8 cellular contexts compared by ENCODE assay signal in genomic region chr12:52020539-52021336, GRCh38. TPM values are rescaled to one million over a fixed set of nuclear protein-coding genes. Genes with fewer than 3 reads are reported as not detected.
DNase-seq lines count a peak whose midpoint lies in the region; ATAC-seq and TF ChIP-seq lines count a peak whose summit lies in the region.

No MANE protein-coding gene starts in this region.

- peaks cover 3% of the 10 kb centered on the region for H3K27me3 Mint-ChIP-seq in T-helper 2 cell treated with Interferon-gamma antibody and Interleukin-4, amounts not matched to agents 5 μg/mL and 100 μg/mL, for 36 hours (ENCODE audit: low read depth)

- TF ChIP-seq CTCF in A673 (conservative IDR thresholded peaks at IDR 0.05; ENCODE audit: low read depth, low read length) (peak; percentile 71), GM12872 (IDR thresholded peaks at IDR 0.05; ENCODE audit: insufficient read depth, low read depth, low read length) (peak; percentile 91)

- in situ Hi-C loops in T47D (cut with HindIII; ENCODE audit: low pct_unique_long_range_greater_than_20kb, low sequenced_read_pairs) = no loop called here

- DNase-seq in A673 (ENCODE audit: low spot score) (peak; percentile 73), MV-4-11 (lab: John Stamatoyannopoulos, UW) (peak; percentile 72), T47D (ENCODE audit: low read depth in 1 of 2, low spot score in 1 of 2) (peak; percentile 68 to 81), left lobe of liver (ENCODE audit: low spot score) (no peak)
- peak; percentile 44 for DNase-seq in T-helper 2 cell treated with Interferon-gamma antibody and Interleukin-4, amounts not matched to agents 5 μg/mL and 100 μg/mL, for 36 hours (ENCODE audit: low spot score)
- peak; percentile 41 to 69 (median 53) for DNase-seq in stimulated activated naive CD4-positive, alpha-beta T cell (lab: John Stamatoyannopoulos, UW)

- H3K9me3 ChIP-seq in A673 (ENCODE audit: low read depth, low read length, poor library complexity, severe bottlenecking) = no peaks in the 10 kb centered on the region

- CTCF ChIA-PET in A673 (lab: Charles Lee) = interaction anchor here (0.7 to 5.5 kb wide), 6 partner anchors 10 to 126 kb away, joined by 3 to 38 read pairs (median 4); no protein-coding TSS in a partner anchor

- intact Hi-C loops in A673 (cut with micrococcal nuclease; ENCODE audit: unreplicated experiment) = no loop called here

- BruUV-seq in A673 (replicated peaks; lab: Mats Ljungman, UMichigan) = no TSS peak

- H3K4me1 ChIP-seq in A673 (ENCODE audit: insufficient read depth, low read length, poor library complexity, severe bottlenecking) = peaks cover 11% of the 10 kb centered on the region

- H3K27ac ChIP-seq in A673 (ENCODE audit: low read depth, low read length, poor library complexity, severe bottlenecking) = no peak overlapping the region

- H3K36me3 Mint-ChIP-seq in T-helper 2 cell treated with Interferon-gamma antibody and Interleukin-4, amounts not matched to agents 5 μg/mL and 100 μg/mL, for 36 hours (ENCODE audit: low read depth) = peaks cover 1% of the 10 kb centered on the region

- ATAC-seq in left lobe of liver = peak; percentile 15
- no peak for ATAC-seq in HG02763 (IDR thresholded peaks at IDR 0.05; ENCODE audit: unreplicated experiment)

- POLR2A ChIA-PET in A673 (lab: Charles Lee; ENCODE audit: low non-redundant PET) = no interaction called here

- H3K4me3 ChIP-seq in A673 (ENCODE audit: low read depth, low read length, poor library complexity, severe bottlenecking) = no peak overlapping the region

- H3K36me3 ChIP-seq in A673 (ENCODE audit: insufficient read depth, low read length, poor library complexity, severe bottlenecking) = no peaks in the 10 kb centered on the region

- H3K9me3 Mint-ChIP-seq in T-helper 2 cell treated with Interferon-gamma antibody and Interleukin-4, amounts not matched to agents 5 μg/mL and 100 μg/mL, for 36 hours = no peaks in the 10 kb centered on the region

- no peak overlapping the region for H3K27ac Mint-ChIP-seq in T-helper 2 cell treated with Interferon-gamma antibody and Interleukin-4, amounts not matched to agents 5 μg/mL and 100 μg/mL, for 36 hours

- H3K4me1 Mint-ChIP-seq in T-helper 2 cell treated with Interferon-gamma antibody and Interleukin-4, amounts not matched to agents 5 μg/mL and 100 μg/mL, for 36 hours (ENCODE audit: low read depth) = peaks cover 21% of the 10 kb centered on the region

- H3K27me3 ChIP-seq in A673 (replicated peaks; ENCODE audit: insufficient read depth, low read depth, low read length, poor library complexity) = no peaks in the 10 kb centered on the region

- H3K4me3 Mint-ChIP-seq in T-helper 2 cell treated with Interferon-gamma antibody and Interleukin-4, amounts not matched to agents 5 μg/mL and 100 μg/mL, for 36 hours = no peak overlapping the region

RNA-seq across cellular contexts. Expression of gene TAMALIN, which starts 14.0 kb away (rescaled TPM):
- total RNA-seq in A673 (2021) (4.8 and 5.4 TPM in 2 replicates), left lobe of liver (5.5 TPM)

RNA-seq across cellular contexts. Expression of gene NR4A1, which starts 30.5 kb away (rescaled TPM):
- total RNA-seq in A673 (2021) (12.5 and 19.8 TPM in 2 replicates), left lobe of liver (5.4 TPM)

RNA-seq across cellular contexts. Expression of gene ATG101, which starts 49.0 kb away (rescaled TPM):
- 52.0 and 54.3 TPM in 2 replicates for total RNA-seq in A673 (2021)
- total RNA-seq in left lobe of liver = 18.0 TPM

RNA-seq across cellular contexts. Expression of gene SMIM41, which starts 58.8 kb away (rescaled TPM):
- total RNA-seq in A673 (2021) = 0.24 and 0.28 TPM in 2 replicates
- not detected for total RNA-seq in left lobe of liver
